In genomic region chr17:47704781-47705180, GRCh38 we compare ENCODE assay signal across 14 cellular contexts. TPM values are rescaled to one million over a fixed set of nuclear protein-coding genes. Genes with fewer than 3 reads are reported as not detected.
DNase-seq lines count a peak whose midpoint lies in the region; ATAC-seq and TF ChIP-seq lines count a peak whose summit lies in the region.
"Had no signal": no experiment of that assay in that cellular context is flagged by ENCODE, and none has a peak within 500 bp of the region (broad histone marks: within the 10 kb centered on the region; RNA-seq: fewer than 3 reads in every experiment).

No MANE protein-coding gene starts in this region.

- no peaks in the 10 kb centered on the region for H3K9me2 ChIP-seq in PC-3 (replicated peaks; ENCODE audit: low read length)

- H3K79me2 ChIP-seq in PC-3 (ENCODE audit: low read length), result no peaks in the 10 kb centered on the region

- H2AFZ ChIP-seq in PC-3 (ENCODE audit: low read length), result no peak overlapping the region

- CTCF ChIA-PET in CD4-positive, alpha-beta memory T cell (lab: Charles Lee; ENCODE audit: partially characterized antibody), result interaction anchor here (0.8 to 5.3 kb wide), 4 partner anchors 13 to 36 kb away, joined by 4 to 26 read pairs (median 16); partner anchors contain the start of gene TBX21
- CTCF ChIA-PET in PC-3 (lab: Charles Lee), result no interaction called here

- peak overlapping the region; percentile 48 for H3K27ac ChIP-seq in CD4-positive, alpha-beta memory T cell (ENCODE audit: low read depth, low read length)
- no peak overlapping the region for H3K27ac ChIP-seq in psoas muscle
- no peak overlapping the region for H3K27ac ChIP-seq in PC-3 (ENCODE audit: low read length)

- H3K4me3 ChIP-seq in CD4-positive, alpha-beta memory T cell (ENCODE audit: low read length in 2 of 2), result no peak overlapping the region
- H3K4me3 ChIP-seq in psoas muscle, result no peak overlapping the region
- no peak overlapping the region for H3K4me3 ChIP-seq in PC-3 (ENCODE audit: low read length)

- no peaks in the 10 kb centered on the region for H3F3A ChIP-seq in PC-3 (ENCODE audit: low read length, unreplicated experiment)

- no peaks in the 10 kb centered on the region for H3K9me3 ChIP-seq in CD4-positive, alpha-beta memory T cell (ENCODE audit: control insufficient read depth in 1 of 2, low read length in 2 of 2)
- H3K9me3 ChIP-seq in psoas muscle (no peaks in the 10 kb centered on the region), PC-3 (ENCODE audit: low read length) (no peaks in the 10 kb centered on the region)
- H3K9me3 ChIP-seq: BE2C had no signal

- no peak overlapping the region for H3K9ac ChIP-seq in PC-3 (ENCODE audit: low read length)

- whole genome bisulfite sequencing in psoas muscle, 3 donors, result 34 to 60% (median 40%) methylated on average over 7 of the region's 7 CpGs

- intact Hi-C loops in CD4-positive, alpha-beta memory T cell (cut with micrococcal nuclease), result loop anchor here (1.0 kb wide), 1 partner anchor 15 kb away; no protein-coding TSS in a partner anchor
- intact Hi-C loops in psoas muscle (cut with DNase I), result no loop called here
- intact Hi-C loops in PC-3 (cut with micrococcal nuclease), result no loop called here

- no peaks in the 10 kb centered on the region for H3K27me3 Mint-ChIP-seq in CD4-positive, alpha-beta memory T cell
- no peaks in the 10 kb centered on the region for H3K27me3 Mint-ChIP-seq in memory B cell
- H3K27me3 Mint-ChIP-seq: stimulated activated naive B cell treated with anti-CD40 and anti-IgM and Interleukin-4, amounts not matched to agents 10 μg/mL and 1 μg/mL and 100 μg/mL, for 72 hours had no signal

- TF ChIP-seq CTCF in psoas muscle (IDR thresholded peaks at IDR 0.05) (no peak), PC-3 (conservative IDR thresholded peaks at IDR 0.05; ENCODE audit: low read depth, low read length) (no peak)

- peaks cover 79% of the 10 kb centered on the region for H3K4me1 ChIP-seq in CD4-positive, alpha-beta memory T cell (ENCODE audit: insufficient read depth, low read length)
- H3K4me1 ChIP-seq in psoas muscle (peaks cover 19% of the 10 kb centered on the region), PC-3 (ENCODE audit: insufficient read depth, low read length) (no peaks in the 10 kb centered on the region)

- ATAC-seq in memory B cell (ENCODE audit: low read depth) (no peak), psoas muscle (no peak), PC-3 (no peak), GM21381 (IDR thresholded peaks at IDR 0.05; ENCODE audit: unreplicated experiment) (no peak)

- peaks cover 57 to 80% (median 68%) of the 10 kb centered on the region in 4 donors for H3K4me1 Mint-ChIP-seq in CD4-positive, alpha-beta memory T cell
- peaks cover 47% of the 10 kb centered on the region for H3K4me1 Mint-ChIP-seq in memory B cell

- BruUV-seq in PC-3 (replicated peaks; lab: Mats Ljungman, UMichigan), result no TSS peak

- POLR2A ChIA-PET in CD4-positive, alpha-beta memory T cell (lab: Charles Lee; ENCODE audit: partially characterized antibody), result interaction anchor here (1.2 to 8.7 kb wide), 7 partner anchors 10 to 191 kb away, joined by 3 to 145 read pairs (median 4); partner anchors contain the start of genes SP2, TBKBP1 and TBX21
- POLR2A ChIA-PET in PC-3 (lab: Charles Lee; ENCODE audit: unreplicated experiment), result no interaction called here

- peak; percentile 33 for DNase-seq in ACHN
- peak in 1 of 5 donors; percentile 39 for DNase-seq in CD4-positive, alpha-beta memory T cell
- DNase-seq in activated CD8-positive, alpha-beta memory T cell treated with anti-CD3 and anti-CD28 coated beads, Interleukin-2, amount 50 U/mL, for 48 hours, result peak; percentile 53
- no peak for DNase-seq in memory B cell (ENCODE audit: low spot score in 2 of 2)
- no peak for DNase-seq in psoas muscle
- no peak for DNase-seq in PC-3
- DNase-seq: BE2C; H7; mesenchymal stem cell; NCI-H2171 treated with DMSO at 0.1 percent for 48 hours; stimulated activated naive B cell treated with anti-CD40 and anti-IgM and Interleukin-4, amounts not matched to agents 10 μg/mL and 1 μg/mL and 100 μg/mL, for 72 hours had no signal

- H4K20me1 ChIP-seq in PC-3 (ENCODE audit: low read length), result no peaks in the 10 kb centered on the region

- H3K36me3 Mint-ChIP-seq in CD4-positive, alpha-beta memory T cell, result peaks cover 1 to 4% of the 10 kb centered on the region in 2 donors
- peaks cover 2% of the 10 kb centered on the region for H3K36me3 Mint-ChIP-seq in memory B cell

- no peaks in the 10 kb centered on the region for H3K9me3 Mint-ChIP-seq in CD4-positive, alpha-beta memory T cell
- no peaks in the 10 kb centered on the region for H3K9me3 Mint-ChIP-seq in memory B cell
- H3K9me3 Mint-ChIP-seq: stimulated activated naive B cell treated with anti-CD40 and anti-IgM and Interleukin-4, amounts not matched to agents 10 μg/mL and 1 μg/mL and 100 μg/mL, for 72 hours had no signal

- H3K4me3 Mint-ChIP-seq in CD4-positive, alpha-beta memory T cell, result peak overlapping the region in 7 of 8 donors; percentile 58 to 90 (median 71)
- peak overlapping the region; percentile 68 for H3K4me3 Mint-ChIP-seq in memory B cell

- H3K27me3 ChIP-seq in CD4-positive, alpha-beta memory T cell (ENCODE audit: insufficient read depth, low read length), result no peaks in the 10 kb centered on the region
- H3K27me3 ChIP-seq in psoas muscle (ENCODE audit: insufficient read depth in 3 of 3, low read length in 2 of 3) (no peaks in the 10 kb centered on the region), PC-3 (ENCODE audit: low read length) (no peaks in the 10 kb centered on the region)
- H3K27me3 ChIP-seq: BE2C had no signal

- no peak overlapping the region for H3K4me2 ChIP-seq in PC-3 (ENCODE audit: low read length)

- H3K27ac Mint-ChIP-seq in CD4-positive, alpha-beta memory T cell, result peak overlapping the region; percentile 53 to 96 (median 92)
- peak overlapping the region; percentile 8 for H3K27ac Mint-ChIP-seq in memory B cell

- in situ Hi-C loops in ACHN (cut with HindIII; ENCODE audit: low pct_ligation_motif_present, low pct_unique_long_range_greater_than_20kb, low sequenced_read_pairs), result no loop called here

- no peaks in the 10 kb centered on the region for H3K36me3 ChIP-seq in CD4-positive, alpha-beta memory T cell (ENCODE audit: insufficient read depth, low read length)
- H3K36me3 ChIP-seq in psoas muscle (ENCODE audit: insufficient read depth in 1 of 2, low read depth in 1 of 2), result peaks cover 0 to 24% of the 10 kb centered on the region in 2 donors
- no peaks in the 10 kb centered on the region for H3K36me3 ChIP-seq in PC-3 (ENCODE audit: low read depth, low read length)

RNA-seq across cellular contexts. Expression of gene TBKBP1, which starts 10.8 kb away (rescaled TPM):
- total RNA-seq in CD4-positive, alpha-beta memory T cell, result 1 to 10 TPM; 6.7 to 7.4 TPM
- polyA plus RNA-seq in CD4-positive, alpha-beta memory T cell, result under 1 TPM; 0.49 to 0.68 TPM
- total RNA-seq in psoas muscle, result 10 to 100 TPM; 14.5 to 20.6 (median 18.9) TPM
- polyA plus RNA-seq in psoas muscle, result 10 to 100 TPM in 2 of 3 donors, 1 to 10 TPM in 1; 5.3 to 37.9 (median 27.4) TPM
- total RNA-seq in PC-3 (2014; rRNA removed), result 9.0 and 12.8 TPM in 2 replicates

RNA-seq across cellular contexts. Expression of gene TBX21, which starts 28.3 kb away (rescaled TPM):
- total RNA-seq in CD4-positive, alpha-beta memory T cell, result 10 to 100 TPM; 15.8 to 17.9 TPM
- polyA plus RNA-seq in CD4-positive, alpha-beta memory T cell, result 10 to 100 TPM in 1 of 2 donors, 1 to 10 TPM in 1; 6.8 to 11.5 TPM
- under 1 TPM; 0.12 to 0.36 (median 0.19) TPM for total RNA-seq in psoas muscle
- polyA plus RNA-seq in psoas muscle, result under 1 TPM in 2 of 3 donors, not detected in 1; 0.04 to 0.12 TPM
- not detected in 2 replicates for total RNA-seq in PC-3 (2014; rRNA removed)
- total RNA-seq: H7, osteocyte, skeletal muscle tissue had no signal

RNA-seq across cellular contexts. Expression of gene KPNB1, which starts 55.1 kb away (rescaled TPM):
- 100 to 1,000 TPM; 258 to 268 TPM for total RNA-seq in CD4-positive, alpha-beta memory T cell
- polyA plus RNA-seq in CD4-positive, alpha-beta memory T cell, result 10 to 100 TPM; 13.4 to 26.9 TPM
- total RNA-seq in psoas muscle (100 to 1,000 TPM; 192 to 323 (median 227) TPM), PC-3 (2014; rRNA removed) (390 and 437 TPM in 2 replicates)
- polyA plus RNA-seq in psoas muscle, result 100 to 1,000 TPM in 2 of 3 donors, 10 to 100 TPM in 1; 78.0 to 121 (median 120) TPM

Comparison
In these comparisons a context has a peak if more than half of its experiments do, and no peak if none do; other contexts are left out.
1. DNase-seq: peak in ACHN (single experiment) and activated CD8-positive, alpha-beta memory T cell treated with anti-CD3 and anti-CD28 coated beads, Interleukin-2, amount 50 U/mL, for 48 hours (single experiment); none in memory B cell (0 of 2), psoas muscle (0 of 2) and PC-3 (single experiment).
2. RNA of gene TBX21, which starts 28.3 kb away (total RNA-seq): 15.8 to 17.9 TPM in CD4-positive, alpha-beta memory T cell; 0.12 to 0.36 TPM in psoas muscle and not detected in PC-3; every median in the first group is over 10 times any median in the second.